ENCODE assay signal across 2 cellular contexts in the genomic region with DNA sequence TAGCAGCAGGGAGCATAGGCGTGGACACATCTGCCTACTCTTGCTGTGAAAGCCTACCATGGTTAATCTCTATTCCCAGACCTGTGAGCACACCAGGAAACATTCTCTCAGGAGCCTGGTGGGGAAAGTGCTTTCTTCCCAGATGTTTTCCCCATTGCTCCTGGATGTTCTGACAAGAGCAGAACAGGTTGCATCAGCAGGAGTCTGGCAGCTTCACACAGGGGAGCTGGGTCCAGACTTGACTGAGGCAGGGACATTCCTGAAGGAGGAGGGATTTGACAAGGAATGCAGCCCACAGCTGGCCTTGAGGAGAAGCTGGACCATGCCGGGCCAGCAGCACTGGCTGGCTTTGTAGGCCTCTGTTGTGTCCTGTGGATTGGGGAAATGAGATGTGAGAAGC.
TF ChIP-seq lines count a peak whose summit lies in the region.

No MANE protein-coding gene starts in this region.

TF ChIP-seq in HCT116, 20 proteins besides CTCF, POLR2A, EP300 and RAD21:
- no peak for TF ChIP-seq SIN3A (IDR thresholded peaks at IDR 0.05; ENCODE audit: low read depth)

TF ChIP-seq in H1, 55 proteins besides CTCF, POLR2A, EP300 and RAD21:
- no peak for TF ChIP-seq SAP30 (IDR thresholded peaks at IDR 0.05; ENCODE audit: insufficient read depth, insufficient replicate concordance, low read length)
- no peak for TF ChIP-seq SIX5 (IDR thresholded peaks at IDR 0.05; ENCODE audit: low read depth, low read length)
- TF ChIP-seq SRF (IDR thresholded peaks at IDR 0.05; ENCODE audit: low read depth, low read length): no peak
- peak; percentile 46 to 82; a peak in 1 of 4 replicates for TF ChIP-seq HDAC2 (IDR thresholded peaks at IDR 0.05; ENCODE audit: borderline replicate concordance in 1 of 2, low read depth in 2 of 2, low read length in 2 of 2)
- TF ChIP-seq, protein P1, sequence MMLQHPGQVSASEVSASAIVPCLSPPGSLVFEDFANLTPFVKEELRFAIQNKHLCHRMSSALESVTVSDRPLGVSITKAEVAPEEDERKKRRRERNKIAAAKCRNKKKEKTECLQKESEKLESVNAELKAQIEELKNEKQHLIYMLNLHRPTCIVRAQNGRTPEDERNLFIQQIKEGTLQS (IDR thresholded peaks at IDR 0.05; ENCODE audit: insufficient read depth, low read depth, low read length): peak; percentile 54; the same call in 1 of the 2 replicates
- TF ChIP-seq CHD1 (IDR thresholded peaks at IDR 0.05; ENCODE audit: low read depth, low read length): no peak
- TF ChIP-seq SP2 (IDR thresholded peaks at IDR 0.05; ENCODE audit: low read length): no peak
- peak; percentile 81 for TF ChIP-seq CTBP2 (IDR thresholded peaks at IDR 0.05; ENCODE audit: borderline replicate concordance, insufficient read depth, insufficient read length, low read length)
- peak; percentile 65 to 84; a peak in 2 of 4 replicates for TF ChIP-seq SIN3A (conservative IDR thresholded peaks at IDR 0.05 in 1 of 2, IDR thresholded peaks at IDR 0.05 in 1 of 2; ENCODE audit: low read depth in 1 of 2, low read length in 2 of 2)
- peak; percentile 45; the same call in 1 of the 2 replicates for TF ChIP-seq GABPA (IDR thresholded peaks at IDR 0.05; ENCODE audit: borderline replicate concordance, insufficient read depth, low read length)
- no peak for TF ChIP-seq SP1 (IDR thresholded peaks at IDR 0.05; ENCODE audit: low read depth, low read length)
- no peak for TF ChIP-seq SUZ12 (IDR thresholded peaks at IDR 0.05; ENCODE audit: low read length)
- peak; percentile 71; the same call in 1 of the 2 replicates for TF ChIP-seq TCF12 (IDR thresholded peaks at IDR 0.05; ENCODE audit: low read depth, low read length)
- TF ChIP-seq KDM4A (IDR thresholded peaks at IDR 0.05; ENCODE audit: low read depth, low read length, severe bottlenecking): no peak
- TF ChIP-seq, protein P2, sequence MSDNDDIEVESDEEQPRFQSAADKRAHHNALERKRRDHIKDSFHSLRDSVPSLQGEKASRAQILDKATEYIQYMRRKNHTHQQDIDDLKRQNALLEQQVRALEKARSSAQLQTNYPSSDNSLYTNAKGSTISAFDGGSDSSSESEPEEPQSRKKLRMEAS (IDR thresholded peaks at IDR 0.05): peak; percentile 41; the same call in 1 of the 2 replicates
- TF ChIP-seq, protein P3, sequence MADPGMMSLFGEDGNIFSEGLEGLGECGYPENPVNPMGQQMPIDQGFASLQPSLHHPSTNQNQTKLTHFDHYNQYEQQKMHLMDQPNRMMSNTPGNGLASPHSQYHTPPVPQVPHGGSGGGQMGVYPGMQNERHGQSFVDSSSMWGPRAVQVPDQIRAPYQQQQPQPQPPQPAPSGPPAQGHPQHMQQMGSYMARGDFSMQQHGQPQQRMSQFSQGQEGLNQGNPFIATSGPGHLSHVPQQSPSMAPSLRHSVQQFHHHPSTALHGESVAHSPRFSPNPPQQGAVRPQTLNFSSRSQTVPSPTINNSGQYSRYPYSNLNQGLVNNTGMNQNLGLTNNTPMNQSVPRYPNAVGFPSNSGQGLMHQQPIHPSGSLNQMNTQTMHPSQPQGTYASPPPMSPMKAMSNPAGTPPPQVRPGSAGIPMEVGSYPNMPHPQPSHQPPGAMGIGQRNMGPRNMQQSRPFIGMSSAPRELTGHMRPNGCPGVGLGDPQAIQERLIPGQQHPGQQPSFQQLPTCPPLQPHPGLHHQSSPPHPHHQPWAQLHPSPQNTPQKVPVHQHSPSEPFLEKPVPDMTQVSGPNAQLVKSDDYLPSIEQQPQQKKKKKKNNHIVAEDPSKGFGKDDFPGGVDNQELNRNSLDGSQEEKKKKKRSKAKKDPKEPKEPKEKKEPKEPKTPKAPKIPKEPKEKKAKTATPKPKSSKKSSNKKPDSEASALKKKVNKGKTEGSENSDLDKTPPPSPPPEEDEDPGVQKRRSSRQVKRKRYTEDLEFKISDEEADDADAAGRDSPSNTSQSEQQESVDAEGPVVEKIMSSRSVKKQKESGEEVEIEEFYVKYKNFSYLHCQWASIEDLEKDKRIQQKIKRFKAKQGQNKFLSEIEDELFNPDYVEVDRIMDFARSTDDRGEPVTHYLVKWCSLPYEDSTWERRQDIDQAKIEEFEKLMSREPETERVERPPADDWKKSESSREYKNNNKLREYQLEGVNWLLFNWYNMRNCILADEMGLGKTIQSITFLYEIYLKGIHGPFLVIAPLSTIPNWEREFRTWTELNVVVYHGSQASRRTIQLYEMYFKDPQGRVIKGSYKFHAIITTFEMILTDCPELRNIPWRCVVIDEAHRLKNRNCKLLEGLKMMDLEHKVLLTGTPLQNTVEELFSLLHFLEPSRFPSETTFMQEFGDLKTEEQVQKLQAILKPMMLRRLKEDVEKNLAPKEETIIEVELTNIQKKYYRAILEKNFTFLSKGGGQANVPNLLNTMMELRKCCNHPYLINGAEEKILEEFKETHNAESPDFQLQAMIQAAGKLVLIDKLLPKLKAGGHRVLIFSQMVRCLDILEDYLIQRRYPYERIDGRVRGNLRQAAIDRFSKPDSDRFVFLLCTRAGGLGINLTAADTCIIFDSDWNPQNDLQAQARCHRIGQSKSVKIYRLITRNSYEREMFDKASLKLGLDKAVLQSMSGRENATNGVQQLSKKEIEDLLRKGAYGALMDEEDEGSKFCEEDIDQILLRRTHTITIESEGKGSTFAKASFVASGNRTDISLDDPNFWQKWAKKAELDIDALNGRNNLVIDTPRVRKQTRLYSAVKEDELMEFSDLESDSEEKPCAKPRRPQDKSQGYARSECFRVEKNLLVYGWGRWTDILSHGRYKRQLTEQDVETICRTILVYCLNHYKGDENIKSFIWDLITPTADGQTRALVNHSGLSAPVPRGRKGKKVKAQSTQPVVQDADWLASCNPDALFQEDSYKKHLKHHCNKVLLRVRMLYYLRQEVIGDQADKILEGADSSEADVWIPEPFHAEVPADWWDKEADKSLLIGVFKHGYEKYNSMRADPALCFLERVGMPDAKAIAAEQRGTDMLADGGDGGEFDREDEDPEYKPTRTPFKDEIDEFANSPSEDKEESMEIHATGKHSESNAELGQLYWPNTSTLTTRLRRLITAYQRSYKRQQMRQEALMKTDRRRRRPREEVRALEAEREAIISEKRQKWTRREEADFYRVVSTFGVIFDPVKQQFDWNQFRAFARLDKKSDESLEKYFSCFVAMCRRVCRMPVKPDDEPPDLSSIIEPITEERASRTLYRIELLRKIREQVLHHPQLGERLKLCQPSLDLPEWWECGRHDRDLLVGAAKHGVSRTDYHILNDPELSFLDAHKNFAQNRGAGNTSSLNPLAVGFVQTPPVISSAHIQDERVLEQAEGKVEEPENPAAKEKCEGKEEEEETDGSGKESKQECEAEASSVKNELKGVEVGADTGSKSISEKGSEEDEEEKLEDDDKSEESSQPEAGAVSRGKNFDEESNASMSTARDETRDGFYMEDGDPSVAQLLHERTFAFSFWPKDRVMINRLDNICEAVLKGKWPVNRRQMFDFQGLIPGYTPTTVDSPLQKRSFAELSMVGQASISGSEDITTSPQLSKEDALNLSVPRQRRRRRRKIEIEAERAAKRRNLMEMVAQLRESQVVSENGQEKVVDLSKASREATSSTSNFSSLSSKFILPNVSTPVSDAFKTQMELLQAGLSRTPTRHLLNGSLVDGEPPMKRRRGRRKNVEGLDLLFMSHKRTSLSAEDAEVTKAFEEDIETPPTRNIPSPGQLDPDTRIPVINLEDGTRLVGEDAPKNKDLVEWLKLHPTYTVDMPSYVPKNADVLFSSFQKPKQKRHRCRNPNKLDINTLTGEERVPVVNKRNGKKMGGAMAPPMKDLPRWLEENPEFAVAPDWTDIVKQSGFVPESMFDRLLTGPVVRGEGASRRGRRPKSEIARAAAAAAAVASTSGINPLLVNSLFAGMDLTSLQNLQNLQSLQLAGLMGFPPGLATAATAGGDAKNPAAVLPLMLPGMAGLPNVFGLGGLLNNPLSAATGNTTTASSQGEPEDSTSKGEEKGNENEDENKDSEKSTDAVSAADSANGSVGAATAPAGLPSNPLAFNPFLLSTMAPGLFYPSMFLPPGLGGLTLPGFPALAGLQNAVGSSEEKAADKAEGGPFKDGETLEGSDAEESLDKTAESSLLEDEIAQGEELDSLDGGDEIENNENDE (IDR thresholded peaks at IDR 0.05; ENCODE audit: insufficient replicate concordance, low read length): no peak
- TF ChIP-seq ASH2L (IDR thresholded peaks at IDR 0.05; ENCODE audit: low read length): no peak
- peak; percentile 38; the same call in 1 of the 2 replicates for TF ChIP-seq YY1 (IDR thresholded peaks at IDR 0.05; ENCODE audit: low read depth, low read length)
- TF ChIP-seq RBBP5 (IDR thresholded peaks at IDR 0.05; ENCODE audit: borderline replicate concordance, low read depth, low read length): no peak
- TF ChIP-seq EZH2 (IDR thresholded peaks at IDR 0.05; ENCODE audit: low read depth, low read length, severe bottlenecking): no peak
- no peak for TF ChIP-seq RFX5 (IDR thresholded peaks at IDR 0.05; ENCODE audit: borderline replicate concordance, low read depth, low read length)
- no peak for TF ChIP-seq CREB1 (IDR thresholded peaks at IDR 0.05)
- TF ChIP-seq TAF7 (optimal IDR thresholded peaks at IDR 0.05; ENCODE audit: borderline replicate concordance, low read depth, low read length): no peak
- peak; percentile 29; the same call in 1 of the 2 replicates for TF ChIP-seq JUND (IDR thresholded peaks at IDR 0.05; ENCODE audit: low read length)
- TF ChIP-seq TEAD4 (IDR thresholded peaks at IDR 0.05; ENCODE audit: low read depth, low read length): peak; percentile 95
- TF ChIP-seq NANOG (IDR thresholded peaks at IDR 0.05; ENCODE audit: insufficient read depth, low read depth, low read length, poor library complexity, severe bottlenecking): no peak
- no peak for TF ChIP-seq ZNF274 (IDR thresholded peaks at IDR 0.05; ENCODE audit: borderline replicate concordance, extremely low read depth, low read length)
- peak; percentile 78; the same call in 1 of the 2 replicates for TF ChIP-seq CEBPB (IDR thresholded peaks at IDR 0.05; ENCODE audit: low read depth, low read length)
- no peak for TF ChIP-seq NRF1 (IDR thresholded peaks at IDR 0.05; ENCODE audit: low read depth, low read length)
- no peak for TF ChIP-seq JUN (IDR thresholded peaks at IDR 0.05; ENCODE audit: low read depth, low read length)
TF ChIP-seq in H1: peak in this region for 11.
